In genomic region chr3:133928136-133928893, GRCh38 we compare ENCODE assay signal across 9 cellular contexts. TPM values are rescaled to one million over a fixed set of nuclear protein-coding genes. Genes with fewer than 3 reads are reported as not detected.
A peak's percentile ranks its signal among the peaks of the same experiment; 100 is the strongest.
DNase-seq lines count a peak whose midpoint lies in the region; ATAC-seq lines count a peak whose summit lies in the region.
"Had no signal": no experiment of that assay in that cellular context is flagged by ENCODE, and none has a peak within 500 bp of the region (broad histone marks: within the 10 kb centered on the region; RNA-seq: fewer than 3 reads in every experiment).

No MANE protein-coding gene starts in this region.

- H3K4me3 ChIP-seq in ACC112 (ENCODE audit: low read depth, low read length) (peak overlapping the region; percentile 86), H7 (ENCODE audit: insufficient read depth, low read depth, low read length) (no peak overlapping the region), adipocyte (ENCODE audit: low read length) (peak overlapping the region; percentile 81)

- H3K9me3 ChIP-seq in adipocyte (ENCODE audit: control insufficient read depth, low read length): no peaks in the 10 kb centered on the region

- no peaks in the 10 kb centered on the region for H3K36me3 ChIP-seq in ACC112 (ENCODE audit: insufficient read depth, low read length)
- H3K36me3 ChIP-seq in H7 (replicated peaks; ENCODE audit: control insufficient read depth, insufficient read depth, low read length): no peaks in the 10 kb centered on the region
- no peaks in the 10 kb centered on the region for H3K36me3 ChIP-seq in adipocyte (ENCODE audit: control insufficient read depth, insufficient read depth, low read length, severe bottlenecking)

- peak; percentile 39 for DNase-seq in H7
- DNase-seq in adipocyte (ENCODE audit: low read depth): no peak
- DNase-seq in mucosa of gallbladder (ENCODE audit: low spot score): peak; percentile 8
- no peak for DNase-seq in SIG-M5 treated with dmso at 0.1 percent for 504 hours (lab: John Stamatoyannopoulos, UW; ENCODE audit: unreplicated experiment)
- DNase-seq: NCI-H2081 treated with DMSO at 0.1 percent for 48 hours had no signal

- H3K79me2 ChIP-seq in ACC112 (ENCODE audit: control insufficient read depth, insufficient read depth, low read length, unreplicated experiment): no peaks in the 10 kb centered on the region

- no peaks in the 10 kb centered on the region for H3K27me3 ChIP-seq in ACC112 (ENCODE audit: insufficient read depth, low read length)
- peaks cover 17% of the 10 kb centered on the region for H3K27me3 ChIP-seq in H7 (ENCODE audit: control insufficient read depth, insufficient read depth, low read length)
- peaks cover 3% of the 10 kb centered on the region for H3K27me3 ChIP-seq in adipocyte (replicated peaks; ENCODE audit: control insufficient read depth, insufficient read depth, low read length)

- H3K27ac ChIP-seq in ACC112 (ENCODE audit: low read depth, low read length): no peak overlapping the region

- peak overlapping the region; percentile 80 for H3K9ac ChIP-seq in adipocyte (ENCODE audit: low read length)

- peak overlapping the region; percentile 98 for H2AFZ ChIP-seq in ACC112 (ENCODE audit: low read length, unreplicated experiment)

- ATAC-seq in GM19351 (IDR thresholded peaks at IDR 0.05; ENCODE audit: unreplicated experiment) (no peak), HG02973 (IDR thresholded peaks at IDR 0.05; ENCODE audit: unreplicated experiment) (no peak), HG02840 (IDR thresholded peaks at IDR 0.05; ENCODE audit: low FRiP score, unreplicated experiment) (no peak)

- H3K4me1 ChIP-seq in ACC112 (ENCODE audit: control insufficient read depth, insufficient read depth, low read length, unreplicated experiment): peaks cover 7% of the 10 kb centered on the region
- peaks cover 9% of the 10 kb centered on the region for H3K4me1 ChIP-seq in adipocyte (ENCODE audit: control insufficient read depth, insufficient read depth, low read length)

RNA-seq across cellular contexts. Expression of gene RAB6B, which starts 32.6 kb away (rescaled TPM):
- 1.2 and 2.4 TPM in 2 replicates for total RNA-seq in H7 (2014; rRNA removed; shearing (Covaris generic))
- 8.4 TPM for total RNA-seq in mucosa of gallbladder

Comparison
In these comparisons a context has a peak if more than half of its experiments do, and no peak if none do; other contexts are left out.
1. DNase-seq: peak in H7 (single experiment) and mucosa of gallbladder (single experiment); none in adipocyte (single experiment) and SIG-M5 treated with dmso at 0.1 percent for 504 hours (single experiment).